In genomic region chr2:160041091-160041490, GRCh38 we compare ENCODE assay signal across 6 cellular contexts. TPM values are rescaled to one million over a fixed set of nuclear protein-coding genes. Genes with fewer than 3 reads are reported as not detected.
"Had no signal": no experiment of that assay in that cellular context is flagged by ENCODE, and none has a peak within 500 bp of the region (broad histone marks: within the 10 kb centered on the region; RNA-seq: fewer than 3 reads in every experiment).

No MANE protein-coding gene starts in this region.

- DNase-seq: H9, HCEC 1CT, KBM-7 had no signal

- H3K9me3 Mint-ChIP-seq: GM23338, H9, IgD-negative memory B cell had no signal

- H3K4me3 Mint-ChIP-seq: GM23338, H9, IgD-negative memory B cell had no signal

- H3K27ac Mint-ChIP-seq: GM23338, H9, IgD-negative memory B cell had no signal

- H3K4me1 Mint-ChIP-seq: IgD-negative memory B cell had no signal

- H3K36me3 Mint-ChIP-seq: IgD-negative memory B cell had no signal

- ATAC-seq: GM23338, HepG2 had no signal

RNA-seq across cellular contexts. Expression of gene PLA2R1, which starts 21.3 kb away (rescaled TPM):
- total RNA-seq: HepG2 had no signal
